In the genomic region with DNA sequence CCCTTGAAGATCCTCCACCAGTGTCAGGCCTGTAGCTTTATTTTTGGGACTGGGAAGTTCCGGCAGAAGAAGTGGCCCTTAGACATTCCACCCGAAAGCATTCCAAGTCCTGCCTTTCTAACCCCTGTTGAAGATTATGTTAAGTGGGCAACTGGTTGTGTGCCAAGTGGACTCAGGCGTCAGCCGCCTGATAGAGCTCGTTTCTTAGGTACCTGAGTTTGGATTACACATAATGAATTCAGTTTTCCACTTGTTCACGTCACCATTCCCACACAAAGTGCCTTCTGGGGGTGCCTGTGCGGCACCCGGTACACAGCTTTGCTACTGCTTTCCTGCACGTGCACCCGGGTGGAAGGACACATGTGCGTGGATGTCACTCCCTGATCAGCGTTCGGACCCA, we compare ENCODE assay signal across 17 cellular contexts.
"Had no signal": no experiment of that assay in that cellular context is flagged by ENCODE, and none has a peak within 500 bp of the region (broad histone marks: within the 10 kb centered on the region; RNA-seq: fewer than 3 reads in every experiment).

No MANE protein-coding gene starts in this region.

- H3K27ac ChIP-seq: esophagus squamous epithelium, neural progenitor cell, prostate gland, suprapubic skin had no signal

- ATAC-seq: activated CD8-positive, alpha-beta memory T cell treated with anti-CD3 and anti-CD28 coated beads, Interleukin-2, amount 10 ng/mL, durations not matched to agents 7 days and 5 days; naive thymus-derived CD4-positive, alpha-beta T cell; sciatic nerve; stimulated activated naive CD8-positive, alpha-beta T cell treated with anti-CD3 and anti-CD28 coated beads, Interleukin-15, amount 100 ng/mL, for 72 hours; T-cell had no signal

- DNase-seq: activated B cell treated with CpG ODN at 0.5 μM for 24 hours; activated CD4-positive, alpha-beta memory T cell treated with anti-CD3 and anti-CD28 coated beads, Interleukin-2, amount 10 ng/mL, durations not matched to agents 7 days and 5 days; activated CD4-positive, alpha-beta T cell treated with anti-CD3 and anti-CD28 coated beads for 48 hours; activated CD8-positive, alpha-beta memory T cell treated with anti-CD3 and anti-CD28 coated beads, Interleukin-2, amount 10 ng/mL, durations not matched to agents 7 days and 5 days; effector memory CD4-positive, alpha-beta T cell; esophagus squamous epithelium; mesendoderm; naive thymus-derived CD4-positive, alpha-beta T cell; stimulated activated CD4-positive, alpha-beta T cell treated with anti-CD3 and anti-CD28 coated beads, Interleukin-4, amount 100 ng/mL, for 1 hour; stimulated activated naive CD8-positive, alpha-beta T cell treated with anti-CD3 and anti-CD28 coated beads, Interleukin-15, amount 100 ng/mL, for 72 hours; T-cell; T-helper 9 cell had no signal

- H3K27me3 ChIP-seq: esophagus squamous epithelium, neural progenitor cell, suprapubic skin had no signal

- H3K4me1 ChIP-seq: prostate gland, suprapubic skin had no signal

- H3K9me3 ChIP-seq: esophagus squamous epithelium, prostate gland, suprapubic skin had no signal

- H3K4me3 ChIP-seq: esophagus squamous epithelium, neural progenitor cell, prostate gland, smooth muscle cell, suprapubic skin had no signal

- H3K36me3 ChIP-seq: esophagus squamous epithelium, neural progenitor cell, prostate gland, suprapubic skin had no signal
